In the genomic region with DNA sequence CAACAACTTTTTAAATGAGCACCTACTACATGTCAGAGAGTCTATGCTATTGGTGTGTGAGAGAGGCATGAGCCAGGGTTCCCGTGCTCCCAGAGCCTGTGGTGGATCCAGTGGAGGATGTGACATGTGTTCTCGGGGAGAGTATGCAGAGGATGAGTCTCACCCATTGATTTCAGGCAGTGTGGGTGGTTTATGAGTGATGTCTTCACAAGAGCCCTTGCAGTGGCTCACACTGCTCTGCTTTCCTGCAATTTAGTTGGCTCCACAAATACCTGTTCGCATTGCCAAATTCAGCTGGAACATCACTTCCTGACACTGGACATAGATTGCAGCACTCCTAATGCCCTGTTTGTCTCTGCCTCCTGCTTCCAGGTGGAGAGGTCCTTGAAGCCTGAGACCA, we compare ENCODE assay signal across 1 cellular context.
TF ChIP-seq lines count a peak whose summit lies in the region.

No MANE protein-coding gene starts in this region.

TF ChIP-seq in H1, 55 proteins besides CTCF, POLR2A, EP300 and RAD21:
- TF ChIP-seq SAP30 (IDR thresholded peaks at IDR 0.05; ENCODE audit: insufficient read depth, insufficient replicate concordance, low read length) (no peak), BACH1 (IDR thresholded peaks at IDR 0.05; ENCODE audit: low read length) (no peak), HDAC6 (IDR thresholded peaks at IDR 0.05; ENCODE audit: low read depth, low read length) (no peak), NRF1 (IDR thresholded peaks at IDR 0.05; ENCODE audit: low read depth, low read length) (no peak), SRF (IDR thresholded peaks at IDR 0.05; ENCODE audit: low read depth, low read length) (no peak), NANOG (IDR thresholded peaks at IDR 0.05; ENCODE audit: insufficient read depth, low read depth, low read length, poor library complexity, severe bottlenecking) (no peak), JUND (IDR thresholded peaks at IDR 0.05; ENCODE audit: low read length) (no peak), CBX5 (IDR thresholded peaks at IDR 0.05; ENCODE audit: low read depth, low read length) (no peak), RNF2 (IDR thresholded peaks at IDR 0.05; ENCODE audit: borderline replicate concordance, low read depth, low read length, missing control alignments, poor library complexity, severe bottlenecking) (no peak), TCF12 (IDR thresholded peaks at IDR 0.05; ENCODE audit: low read depth, low read length) (no peak)
TF ChIP-seq in H1: peak in this region for 0.
